14 cellular contexts compared by ENCODE assay signal in genomic region chr9:18274693-18275092, GRCh38.
DNase-seq lines count a peak whose midpoint lies in the region; ATAC-seq and TF ChIP-seq lines count a peak whose summit lies in the region.
"Had no signal": no experiment of that assay in that cellular context is flagged by ENCODE, and none has a peak within 500 bp of the region (broad histone marks: within the 10 kb centered on the region; RNA-seq: fewer than 3 reads in every experiment).

No MANE protein-coding gene starts in this region.

- H3K36me3 ChIP-seq in SK-N-MC (ENCODE audit: insufficient read depth, low read length) (no peaks in the 10 kb centered on the region), fibroblast of lung (ENCODE audit: control insufficient read depth, insufficient read depth, low read length) (no peaks in the 10 kb centered on the region)
- H3K36me3 ChIP-seq: BLaER1, spleen, WERI-Rb-1 had no signal

- H3K9me3 ChIP-seq in SK-N-MC (ENCODE audit: low read depth, low read length) (no peaks in the 10 kb centered on the region), fibroblast of lung (ENCODE audit: control insufficient read depth, insufficient read depth, low read depth, low read length) (no peaks in the 10 kb centered on the region)

- no peaks in the 10 kb centered on the region for H3K4me1 ChIP-seq in fibroblast of lung (ENCODE audit: control insufficient read depth, extremely low read depth, insufficient read depth, low read length)
- H3K4me1 ChIP-seq: BLaER1, spleen had no signal

- H3K79me2 ChIP-seq in fibroblast of lung (ENCODE audit: control insufficient read depth, insufficient read depth, low read length) = no peaks in the 10 kb centered on the region

- H4K20me1 ChIP-seq in fibroblast of lung (ENCODE audit: control insufficient read depth, extremely low read depth, insufficient read depth, low read length) = no peaks in the 10 kb centered on the region
- H4K20me1 ChIP-seq: BLaER1 had no signal

- ATAC-seq in GM21447 (IDR thresholded peaks at IDR 0.05; ENCODE audit: unreplicated experiment) (no peak), HG03045 (IDR thresholded peaks at IDR 0.05; ENCODE audit: unreplicated experiment) (no peak)
- ATAC-seq: stimulated activated naive CD8-positive, alpha-beta T cell treated with anti-CD3 and anti-CD28 coated beads, Interleukin-15, Interleukin-2, amounts not matched to agents 100 U/mL and 50 U/mL, for 24 hours had no signal

- H3K9ac ChIP-seq in SK-N-MC (ENCODE audit: insufficient read length) (no peak overlapping the region), fibroblast of lung (ENCODE audit: insufficient read depth, low read length) (no peak overlapping the region)
- H3K9ac ChIP-seq: BLaER1 had no signal

- DNase-seq in M059J (ENCODE audit: low read depth) (peak; percentile 25), SK-N-MC (ENCODE audit: low read depth, low spot score) (peak; percentile 65), fibroblast of lung (ENCODE audit: low read depth in 2 of 2) (peak; percentile 33 to 53), pulmonary artery endothelial cell (ENCODE audit: low read depth, low spot score) (peak; percentile 72), NAMALWA (ENCODE audit: low spot score) (no peak)
- DNase-seq: amygdala; HCEC 1CT; NCI-H1092 treated with DMSO at 0.1 percent for 48 hours; spleen; stimulated activated naive CD8-positive, alpha-beta T cell treated with anti-CD3 and anti-CD28 coated beads, Interleukin-15, Interleukin-2, amounts not matched to agents 100 U/mL and 50 U/mL, for 24 hours; WERI-Rb-1 had no signal

- no peak overlapping the region for H2AFZ ChIP-seq in fibroblast of lung (ENCODE audit: low read length)

- H3K4me2 ChIP-seq in fibroblast of lung (ENCODE audit: extremely low read depth, insufficient read depth, low read length) = no peak overlapping the region
- H3K4me2 ChIP-seq: BLaER1 had no signal

- no peak overlapping the region for H3K4me3 ChIP-seq in SK-N-MC
- no peak overlapping the region for H3K4me3 ChIP-seq in fibroblast of lung (replicated peaks in 1 of 4; ENCODE audit: control extremely low read depth in 1 of 4, insufficient read depth in 1 of 4, low read depth in 3 of 4, low read length in 4 of 4)
- H3K4me3 ChIP-seq: BLaER1, spleen had no signal

- no peak for TF ChIP-seq CTCF in fibroblast of lung (conservative IDR thresholded peaks at IDR 0.05 in 1 of 2, IDR thresholded peaks at IDR 0.05 in 1 of 2; ENCODE audit: low read depth in 1 of 2, low read length in 2 of 2)

- H3K27ac ChIP-seq in SK-N-MC = peak overlapping the region; percentile 34
- no peak overlapping the region for H3K27ac ChIP-seq in fibroblast of lung (ENCODE audit: insufficient read depth, low read length)
- H3K27ac ChIP-seq: BLaER1, spleen, WERI-Rb-1 had no signal

- no peaks in the 10 kb centered on the region for H3K27me3 ChIP-seq in fibroblast of lung (ENCODE audit: control insufficient read depth, insufficient read depth, low read length)
- H3K27me3 ChIP-seq: BLaER1, spleen had no signal
